ENCODE assay signal across 13 cellular contexts in the genomic region with DNA sequence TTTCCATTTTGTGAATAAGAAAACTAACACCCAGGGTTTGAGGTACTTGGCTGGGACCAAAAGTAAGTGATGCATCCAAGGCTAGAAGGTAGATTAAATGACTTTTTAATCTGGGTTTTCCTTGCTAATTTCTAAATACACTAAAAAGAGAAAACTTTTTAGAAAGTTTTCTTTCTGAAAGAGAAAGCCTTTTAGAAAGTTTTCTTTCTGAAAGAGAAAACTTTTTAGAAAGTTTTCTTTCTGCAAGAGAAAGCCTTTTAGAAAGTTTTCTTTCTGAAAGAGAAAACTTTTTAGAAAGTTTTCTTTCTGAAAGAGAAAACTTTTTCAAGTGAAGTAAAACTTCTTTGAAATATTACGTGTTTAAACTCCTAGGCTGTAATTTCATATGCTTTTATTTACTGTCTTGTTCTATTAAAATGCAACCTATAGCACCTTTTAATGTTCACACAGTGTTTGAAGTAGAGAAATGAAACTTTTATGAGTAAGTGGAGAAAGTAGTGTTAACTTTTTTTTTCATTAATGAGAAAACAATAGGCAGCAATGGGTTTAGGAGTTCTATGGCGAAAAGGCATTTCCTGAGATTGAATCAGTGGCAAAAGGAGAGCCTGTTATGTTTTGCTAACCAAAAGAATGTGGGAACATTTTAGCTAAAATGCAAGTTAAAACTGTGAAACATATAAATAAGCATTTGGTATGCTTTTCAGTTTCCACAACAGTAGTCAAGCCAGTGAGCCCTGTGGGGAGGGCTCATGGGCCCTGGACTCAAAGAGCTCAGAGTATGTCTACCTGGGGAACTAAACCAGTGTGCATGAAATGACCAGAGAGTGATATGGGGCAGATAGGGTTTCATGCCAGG.
DNase-seq lines count a peak whose midpoint lies in the region; ATAC-seq, FAIRE-seq and TF ChIP-seq lines count a peak whose summit lies in the region.
"Had no signal": no experiment of that assay in that cellular context is flagged by ENCODE, and none has a peak within 500 bp of the region (broad histone marks: within the 10 kb centered on the region; RNA-seq: fewer than 3 reads in every experiment).

No MANE protein-coding gene starts in this region.

- peaks cover under 1 to 64% (median 28%) of the 10 kb centered on the region in 12 donors for H3K4me1 ChIP-seq in heart left ventricle
- peaks cover 15% of the 10 kb centered on the region for H3K4me1 ChIP-seq in MM.1S (ENCODE audit: low read length)

- H3K9me2 ChIP-seq in MM.1S (replicated peaks; ENCODE audit: insufficient read depth, low read length) = no peaks in the 10 kb centered on the region

- H3K36me3 ChIP-seq in heart left ventricle (no peaks in the 10 kb centered on the region), MM.1S (replicated peaks; ENCODE audit: insufficient read depth, low read length) (no peaks in the 10 kb centered on the region)
- H3K36me3 ChIP-seq: cardiac muscle cell had no signal

- H3K9me3 ChIP-seq in heart left ventricle = peaks cover 0 to 13% (median 2%) of the 10 kb centered on the region in 12 donors
- no peaks in the 10 kb centered on the region for H3K9me3 ChIP-seq in MM.1S (replicated peaks; ENCODE audit: insufficient read depth, low read length)

- ATAC-seq in heart left ventricle = no peak
- ATAC-seq in Right ventricle myocardium inferior = no peak
- no peak for ATAC-seq in stimulated activated naive CD8-positive, alpha-beta T cell treated with anti-CD3 and anti-CD28 coated beads, Interleukin-15, amount 100 ng/mL, for 72 hours
- no peak for ATAC-seq in HG02571 (IDR thresholded peaks at IDR 0.05; ENCODE audit: unreplicated experiment)
- ATAC-seq in HG03432 (IDR thresholded peaks at IDR 0.05; ENCODE audit: unreplicated experiment) = no peak

- H3K4me2 ChIP-seq in MM.1S (ENCODE audit: low read depth, low read length) = peak overlapping the region; percentile 22; the same call in 1 of the 2 replicates

- peaks cover 19 to 20% of the 10 kb centered on the region in 2 donors for H3K9me3 Mint-ChIP-seq in stimulated activated naive CD8-positive, alpha-beta T cell treated with anti-CD3 and anti-CD28 coated beads, Interleukin-15, amount 100 ng/mL, for 72 hours

- H3K79me2 ChIP-seq in MM.1S (ENCODE audit: low read length) = no peaks in the 10 kb centered on the region

- TF ChIP-seq POLR2A in heart left ventricle (IDR thresholded peaks at IDR 0.05) = no peak

- TF ChIP-seq CTCF in heart left ventricle (IDR thresholded peaks at IDR 0.05) (no peak), MM.1S (IDR thresholded peaks at IDR 0.05; ENCODE audit: low read length) (no peak)

- DNase-seq in heart left ventricle (no peak), Right ventricle myocardium inferior (ENCODE audit: missing footprints) (no peak), MM.1S (no peak), NCI-H345 treated with DMSO at 0.1 percent for 48 hours (lab: John Stamatoyannopoulos, UW; ENCODE audit: unreplicated experiment) (no peak)
- DNase-seq in stimulated activated naive CD8-positive, alpha-beta T cell treated with anti-CD3 and anti-CD28 coated beads, Interleukin-15, amount 100 ng/mL, for 72 hours = peak in 1 of 2 donors; percentile 31
- DNase-seq: activated CD4-positive, alpha-beta T cell treated with anti-CD3 and anti-CD28 coated beads for 1 hour; foreskin melanocyte; NCI-H345; SHP77 had no signal

- H3K27me3 ChIP-seq in heart left ventricle (no peaks in the 10 kb centered on the region), MM.1S (replicated peaks; ENCODE audit: insufficient read depth, low read length) (no peaks in the 10 kb centered on the region)
- H3K27me3 ChIP-seq: cardiac muscle cell had no signal

- H3K4me1 Mint-ChIP-seq in stimulated activated naive CD8-positive, alpha-beta T cell treated with anti-CD3 and anti-CD28 coated beads, Interleukin-15, amount 100 ng/mL, for 72 hours = peaks cover 73% of the 10 kb centered on the region

- H4K20me1 ChIP-seq in MM.1S (ENCODE audit: insufficient read depth, low read length) = no peaks in the 10 kb centered on the region

- no peaks in the 10 kb centered on the region for H3K27me3 Mint-ChIP-seq in stimulated activated naive CD8-positive, alpha-beta T cell treated with anti-CD3 and anti-CD28 coated beads, Interleukin-15, amount 100 ng/mL, for 72 hours

- H3K4me3 ChIP-seq in heart left ventricle (no peak overlapping the region), MM.1S (ENCODE audit: low read length) (no peak overlapping the region)
- H3K4me3 ChIP-seq: cardiac muscle cell had no signal

- peak overlapping the region; percentile 33 to 75 (median 68) for H3K27ac ChIP-seq in heart left ventricle
- no peak overlapping the region for H3K27ac ChIP-seq in MM.1S (ENCODE audit: low read length)
- H3K27ac ChIP-seq: cardiac muscle cell had no signal

- peak overlapping the region; percentile 95 to 96 for H3K27ac Mint-ChIP-seq in stimulated activated naive CD8-positive, alpha-beta T cell treated with anti-CD3 and anti-CD28 coated beads, Interleukin-15, amount 100 ng/mL, for 72 hours

- H3K4me3 Mint-ChIP-seq in stimulated activated naive CD8-positive, alpha-beta T cell treated with anti-CD3 and anti-CD28 coated beads, Interleukin-15, amount 100 ng/mL, for 72 hours = peak overlapping the region; percentile 56 to 75

- FAIRE-seq in colon (lab: Jason Lieb, UNC) = peak; percentile 92

- no peak overlapping the region for H2AFZ ChIP-seq in MM.1S (ENCODE audit: low read length)

- WGBS in heart left ventricle, 4 donors = 57 to 71% (median 66%) methylated on average over 2 of the region's 2 CpGs

- no peak overlapping the region for H3K9ac ChIP-seq in MM.1S (ENCODE audit: low read length)

- H3F3A ChIP-seq in MM.1S (ENCODE audit: insufficient read depth, low read length) = peaks cover 6% of the 10 kb centered on the region

- intact Hi-C loops in heart left ventricle (cut with DNase I) (loop anchor here in 8 of 10 donors (2.0 to 10.0 kb wide), 6 partner anchors 34 to 145 kb away; partner anchors contain the start of gene PDCD4 (in 3 of the 8)), Right ventricle myocardium inferior (cut with DNase I) (loop anchor here (2.0 to 10.0 kb wide), 3 partner anchors 63 to 607 kb away; no protein-coding TSS in a partner anchor)
